ENCODE assay signal across 20 cellular contexts in the genomic region with DNA sequence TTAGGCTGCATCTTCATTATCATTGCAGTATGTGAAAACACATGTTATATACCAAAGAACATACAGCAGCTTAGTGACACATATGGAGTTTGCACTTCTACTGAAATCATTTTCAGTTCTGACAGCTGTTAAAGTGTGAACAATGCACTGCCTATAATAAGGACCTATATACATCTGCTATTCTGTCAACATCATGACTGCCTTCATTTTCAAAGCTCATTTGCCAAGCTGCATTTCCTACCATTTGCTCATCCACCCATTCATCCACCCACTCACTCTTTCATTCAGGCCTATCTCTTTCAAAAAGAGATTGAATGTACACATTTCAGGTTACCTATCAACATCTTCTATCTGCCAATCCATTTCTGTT.
DNase-seq lines count a peak whose midpoint lies in the region; ATAC-seq, FAIRE-seq and TF ChIP-seq lines count a peak whose summit lies in the region.
"Had no signal": no experiment of that assay in that cellular context is flagged by ENCODE, and none has a peak within 500 bp of the region (broad histone marks: within the 10 kb centered on the region; RNA-seq: fewer than 3 reads in every experiment).

No MANE protein-coding gene starts in this region.

- peak; percentile 6 for ATAC-seq in activated CD8-positive, alpha-beta memory T cell treated with anti-CD3 and anti-CD28 coated beads, Interleukin-2, amount 10 ng/mL, durations not matched to agents 7 days and 5 days
- ATAC-seq in HG02588 (IDR thresholded peaks at IDR 0.05; ENCODE audit: unreplicated experiment) (peak; percentile 48), GM12878 (peak; percentile 28)
- peak; percentile 41 for ATAC-seq in stimulated activated naive CD8-positive, alpha-beta T cell treated with anti-CD3 and anti-CD28 coated beads, Interleukin-15, Interleukin-2, amounts not matched to agents 100 U/mL and 50 U/mL, for 24 hours
- ATAC-seq: T-helper 17 cell had no signal

- H3K9me3 Mint-ChIP-seq in activated CD8-positive, alpha-beta memory T cell treated with anti-CD3 and anti-CD28 coated beads, Interleukin-2, amount 10 ng/mL, durations not matched to agents 7 days and 5 days (ENCODE audit: low read depth), result peaks cover 2% of the 10 kb centered on the region
- H3K9me3 Mint-ChIP-seq in chondrocyte (ENCODE audit: low read depth), result no peaks in the 10 kb centered on the region
- H3K9me3 Mint-ChIP-seq: neural crest cell had no signal

- no peak overlapping the region for H3K4me3 Mint-ChIP-seq in activated CD8-positive, alpha-beta memory T cell treated with anti-CD3 and anti-CD28 coated beads, Interleukin-2, amount 10 ng/mL, durations not matched to agents 7 days and 5 days
- H3K4me3 Mint-ChIP-seq in chondrocyte (ENCODE audit: unreplicated experiment), result no peak overlapping the region
- H3K4me3 Mint-ChIP-seq: neural crest cell, T-helper 17 cell had no signal

- intact Hi-C loops in GM12878 (cut with micrococcal nuclease; ENCODE audit: unreplicated experiment), result no loop called here

- H3K27ac Mint-ChIP-seq in activated CD8-positive, alpha-beta memory T cell treated with anti-CD3 and anti-CD28 coated beads, Interleukin-2, amount 10 ng/mL, durations not matched to agents 7 days and 5 days, result no peak overlapping the region
- no peak overlapping the region for H3K27ac Mint-ChIP-seq in chondrocyte (ENCODE audit: unreplicated experiment)
- H3K27ac Mint-ChIP-seq: T-helper 17 cell had no signal

- POLR2A ChIA-PET in GM12878 (lab: Charles Lee), result interaction anchor here (1.0 to 1.9 kb wide), 5 partner anchors 16 to 77 kb away, joined by 3 to 10 read pairs (median 4); no protein-coding TSS in a partner anchor

- BruUV-seq in GM12878 (replicated peaks; lab: Mats Ljungman, UMichigan), result no TSS peak

- H4K20me1 ChIP-seq in GM12878 (ENCODE audit: control insufficient read depth, insufficient read depth), result no peaks in the 10 kb centered on the region

- no peak overlapping the region for H3K4me2 ChIP-seq in GM12878 (ENCODE audit: control insufficient read depth, insufficient read depth)
- H3K4me2 ChIP-seq: hepatocyte had no signal

- RAD21 ChIA-PET in GM12878 (lab: Charles Lee; ENCODE audit: unreplicated experiment), result interaction anchor here (1.0 to 2.6 kb wide), 12 partner anchors 9 to 115 kb away, joined by 3 to 12 read pairs (median 7); no protein-coding TSS in a partner anchor

- CTCF ChIA-PET in activated CD8-positive, alpha-beta memory T cell treated with anti-CD3 and anti-CD28 coated beads, Interleukin-2, amount 10 ng/mL, durations not matched to agents 7 days and 5 days (lab: Charles Lee), result interaction anchor here (1.0 to 1.4 kb wide), 2 partner anchors 9 to 48 kb away, joined by 3 to 4 read pairs; no protein-coding TSS in a partner anchor
- CTCF ChIA-PET in GM12878 (lab: Yijun Ruan, JAX), result interaction anchor here (1.0 to 2.6 kb wide), 7 partner anchors 8 to 77 kb away, joined by 3 to 9 read pairs (median 4); no protein-coding TSS in a partner anchor

- no peak overlapping the region for H3K27ac ChIP-seq in GM12878 (ENCODE audit: control insufficient read depth, insufficient read depth)
- H3K27ac ChIP-seq: adrenal gland, C4-2B, hepatocyte, stomach had no signal

- H3K4me3 ChIP-seq in GM12878 (no peak overlapping the region), MG63 (no peak overlapping the region)
- H3K4me3 ChIP-seq: adrenal gland, hepatocyte, stomach had no signal

- H3K27me3 Mint-ChIP-seq in activated CD8-positive, alpha-beta memory T cell treated with anti-CD3 and anti-CD28 coated beads, Interleukin-2, amount 10 ng/mL, durations not matched to agents 7 days and 5 days, result no peaks in the 10 kb centered on the region
- H3K27me3 Mint-ChIP-seq in chondrocyte (ENCODE audit: low read depth), result no peaks in the 10 kb centered on the region
- H3K27me3 Mint-ChIP-seq: T-helper 17 cell had no signal

- no peak overlapping the region for H2AFZ ChIP-seq in GM12878 (ENCODE audit: control insufficient read depth, low read depth, low read length)
- H2AFZ ChIP-seq: hepatocyte had no signal

- TF ChIP-seq CTCF in GM12878 (IDR thresholded peaks at IDR 0.05 in 2 of 3, conservative IDR thresholded peaks at IDR 0.05 in 1 of 3; ENCODE audit: control insufficient read depth in 2 of 3, extremely low read depth in 1 of 3, insufficient read depth in 1 of 3, low read depth in 3 of 3, low read length in 3 of 3) (no peak), chondrocyte (IDR thresholded peaks at IDR 0.05) (no peak)

- H3K79me2 ChIP-seq in GM12878 (ENCODE audit: control insufficient read depth, insufficient read depth, low read length), result no peaks in the 10 kb centered on the region
- H3K79me2 ChIP-seq: hepatocyte had no signal

- H3K36me3 ChIP-seq in GM12878 (ENCODE audit: control insufficient read depth in 2 of 2, insufficient read depth in 2 of 2, low read length in 1 of 2), result peaks cover 0 to 10% of the 10 kb centered on the region in 2 experiments; a peak in 2 of 4 replicates
- H3K36me3 ChIP-seq in MG63, result peaks cover 2% of the 10 kb centered on the region; the same call in 1 of the 2 replicates
- H3K36me3 ChIP-seq: adrenal gland, stomach had no signal

- peaks cover 68% of the 10 kb centered on the region for H3K4me1 Mint-ChIP-seq in activated CD8-positive, alpha-beta memory T cell treated with anti-CD3 and anti-CD28 coated beads, Interleukin-2, amount 10 ng/mL, durations not matched to agents 7 days and 5 days
- H3K4me1 Mint-ChIP-seq in chondrocyte (ENCODE audit: low read depth), result peaks cover 30% of the 10 kb centered on the region
- H3K4me1 Mint-ChIP-seq: neural crest cell had no signal

- peaks cover 4% of the 10 kb centered on the region for H3K4me1 ChIP-seq in GM12878 (ENCODE audit: control insufficient read depth, insufficient read depth, low read length)

- no peak for FAIRE-seq in GM12878 (lab: Jason Lieb, UNC)

- H3K9me3 ChIP-seq in GM12878 (replicated peaks; ENCODE audit: control insufficient read depth, insufficient read depth, low read length) (no peaks in the 10 kb centered on the region), MG63 (no peaks in the 10 kb centered on the region)
- H3K9me3 ChIP-seq: adrenal gland, stomach had no signal

- no peak for TF ChIP-seq POLR2A in GM12878 (IDR thresholded peaks at IDR 0.05; ENCODE audit: low read depth, low read length)

- SMC1A ChIA-PET in GM12878 (lab: Charles Lee; ENCODE audit: uncharacterized antibody, unreplicated experiment), result interaction anchor here (1.1 to 5.3 kb wide), 12 partner anchors 9 to 153 kb away, joined by 3 to 47 read pairs (median 8); no protein-coding TSS in a partner anchor

- peaks cover 24% of the 10 kb centered on the region for H3K36me3 Mint-ChIP-seq in activated CD8-positive, alpha-beta memory T cell treated with anti-CD3 and anti-CD28 coated beads, Interleukin-2, amount 10 ng/mL, durations not matched to agents 7 days and 5 days
- H3K36me3 Mint-ChIP-seq in chondrocyte (ENCODE audit: low read depth), result peaks cover 37% of the 10 kb centered on the region

- no peak for TF ChIP-seq EP300 in GM12878 (IDR thresholded peaks at IDR 0.05; ENCODE audit: borderline replicate concordance in 1 of 2, control insufficient read depth in 1 of 2, low read depth in 2 of 2, low read length in 2 of 2)

- no peak for DNase-seq in activated CD8-positive, alpha-beta memory T cell treated with anti-CD3 and anti-CD28 coated beads, Interleukin-2, amount 10 ng/mL, durations not matched to agents 7 days and 5 days
- no peak for DNase-seq in activated CD8-positive, alpha-beta memory T cell treated with anti-CD3 and anti-CD28 coated beads for 24 hours
- no peak for DNase-seq in GM12878 (ENCODE audit: low read depth, low spot score)
- DNase-seq in stimulated activated naive CD8-positive, alpha-beta T cell treated with anti-CD3 and anti-CD28 coated beads, Interleukin-15, Interleukin-2, amounts not matched to agents 100 U/mL and 50 U/mL, for 24 hours, result no peak
- no peak for DNase-seq in MG63
- no peak for DNase-seq in chondrocyte (ENCODE audit: low spot score)
- DNase-seq in HuH-7 (ENCODE audit: low spot score), result no peak
- DNase-seq: activated CD8-positive, alpha-beta memory T cell treated with anti-CD3 and anti-CD28 coated beads, Interleukin-2, amount 50 U/mL, for 4 hours; adrenal gland; DMS 273 treated with DMSO at 0.1 percent for 48 hours; effector memory CD4-positive, alpha-beta T cell; NCI-H1694; NCI-H510A treated with DMSO at 0.1 percent for 48 hours; SHP77; stomach; T-helper 17 cell had no signal

- H3K27me3 ChIP-seq in GM12878 (replicated peaks in 1 of 2; ENCODE audit: control insufficient read depth in 2 of 2, insufficient read depth in 2 of 2, low read length in 1 of 2) (no peaks in the 10 kb centered on the region), MG63 (no peaks in the 10 kb centered on the region)
- H3K27me3 ChIP-seq: adrenal gland, hepatocyte, stomach had no signal

- no peak for TF ChIP-seq RAD21 in GM12878 (IDR thresholded peaks at IDR 0.05; ENCODE audit: insufficient read depth, low read depth, low read length)

- in situ Hi-C loops in GM12878 (cut with MboI), result loop anchor here (25.0 kb wide), 1 partner anchor 91 kb away; a partner anchor contains a TSS

- no peak overlapping the region for H3K9ac ChIP-seq in GM12878 (ENCODE audit: control insufficient read depth, insufficient read depth, low read length)

TF ChIP-seq in GM12878, 131 proteins besides CTCF, POLR2A, EP300 and RAD21 (continues in another document):
- TF ChIP-seq SMAD1 (IDR thresholded peaks at IDR 0.05; ENCODE audit: low read depth, partially characterized antibody), result no peak
- no peak for TF ChIP-seq KDM1A (IDR thresholded peaks at IDR 0.05; ENCODE audit: borderline replicate concordance)
- TF ChIP-seq MEF2A (IDR thresholded peaks at IDR 0.05; ENCODE audit: insufficient read depth, low read depth, low read length), result no peak
- no peak for TF ChIP-seq EED (IDR thresholded peaks at IDR 0.05; ENCODE audit: low read depth)
- no peak for TF ChIP-seq ZNF622 (IDR thresholded peaks at IDR 0.05)
- TF ChIP-seq, protein P1, sequence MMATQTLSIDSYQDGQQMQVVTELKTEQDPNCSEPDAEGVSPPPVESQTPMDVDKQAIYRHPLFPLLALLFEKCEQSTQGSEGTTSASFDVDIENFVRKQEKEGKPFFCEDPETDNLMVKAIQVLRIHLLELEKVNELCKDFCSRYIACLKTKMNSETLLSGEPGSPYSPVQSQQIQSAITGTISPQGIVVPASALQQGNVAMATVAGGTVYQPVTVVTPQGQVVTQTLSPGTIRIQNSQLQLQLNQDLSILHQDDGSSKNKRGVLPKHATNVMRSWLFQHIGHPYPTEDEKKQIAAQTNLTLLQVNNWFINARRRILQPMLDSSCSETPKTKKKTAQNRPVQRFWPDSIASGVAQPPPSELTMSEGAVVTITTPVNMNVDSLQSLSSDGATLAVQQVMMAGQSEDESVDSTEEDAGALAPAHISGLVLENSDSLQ (IDR thresholded peaks at IDR 0.05), result peak; percentile 27; the same call in 1 of the 2 replicates
- TF ChIP-seq, protein P2, sequence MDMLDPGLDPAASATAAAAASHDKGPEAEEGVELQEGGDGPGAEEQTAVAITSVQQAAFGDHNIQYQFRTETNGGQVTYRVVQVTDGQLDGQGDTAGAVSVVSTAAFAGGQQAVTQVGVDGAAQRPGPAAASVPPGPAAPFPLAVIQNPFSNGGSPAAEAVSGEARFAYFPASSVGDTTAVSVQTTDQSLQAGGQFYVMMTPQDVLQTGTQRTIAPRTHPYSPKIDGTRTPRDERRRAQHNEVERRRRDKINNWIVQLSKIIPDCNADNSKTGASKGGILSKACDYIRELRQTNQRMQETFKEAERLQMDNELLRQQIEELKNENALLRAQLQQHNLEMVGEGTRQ (IDR thresholded peaks at IDR 0.05; ENCODE audit: borderline replicate concordance, low read depth, low read length), result no peak
